Comparison of ENCODE assay signal across 8 cellular contexts in the genomic region with DNA sequence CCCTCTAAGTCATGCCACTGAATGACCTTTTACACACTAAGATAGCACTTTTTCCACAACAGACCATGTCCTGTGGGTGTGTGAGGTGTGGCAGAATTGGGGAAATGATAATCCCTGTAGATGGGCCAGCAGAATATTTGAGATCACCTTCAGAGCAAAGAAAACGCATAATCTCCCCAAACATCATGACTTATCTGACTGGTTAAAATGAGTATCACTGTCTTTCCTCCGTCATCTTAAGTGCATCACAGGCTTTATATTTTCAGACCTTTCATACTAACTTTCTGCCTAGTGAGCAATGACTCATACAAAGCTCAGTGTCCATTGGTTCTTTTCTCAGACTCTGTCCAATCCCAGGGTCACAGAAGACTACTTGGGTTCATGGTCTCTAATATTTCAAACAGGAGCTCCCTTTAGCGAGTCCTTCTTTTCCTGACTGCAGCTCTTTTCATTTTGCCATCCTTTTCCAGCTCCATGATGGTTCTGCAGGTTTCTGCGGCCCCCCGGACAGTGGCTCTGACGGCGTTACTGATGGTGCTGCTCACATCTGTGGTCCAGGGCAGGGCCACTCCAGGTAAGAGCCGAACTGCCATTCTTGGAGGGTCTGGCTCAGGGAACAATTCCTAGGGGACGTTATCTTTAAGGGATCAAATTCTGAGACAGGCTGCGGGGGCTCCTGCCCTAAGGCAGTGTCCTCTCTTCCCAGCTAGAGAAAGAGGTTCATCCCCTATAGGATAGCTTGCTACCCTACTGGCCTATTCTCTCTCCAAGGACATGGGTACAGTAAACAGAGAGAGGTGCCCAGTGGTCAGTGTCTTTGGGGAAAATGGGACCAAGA. TPM values are rescaled to one million over a fixed set of nuclear protein-coding genes. Genes with fewer than 3 reads are reported as not detected.
DNase-seq lines count a peak whose midpoint lies in the region; ATAC-seq and TF ChIP-seq lines count a peak whose summit lies in the region.

HLA-DPB1 (plus strand) TSS at position 423 of the 838 bp plus-strand sequence; CDS start at position 475, 52 bp downstream.

- peaks cover 0 to 2% (median 0%) of the 10 kb centered on the region in 11 experiments; a peak in 1 of 22 replicates for H3K36me3 ChIP-seq in BLaER1 treated with 17β-estradiol and CSF1 and Interleukin-3, amounts not matched to agents 10 nM and 100 nM
- H3K36me3 ChIP-seq in body of pancreas (replicated peaks in 1 of 2; ENCODE audit: insufficient read depth in 1 of 2, low read depth in 2 of 2): no peaks in the 10 kb centered on the region

- peaks cover 73 to 94% (median 84%) of the 10 kb centered on the region in 10 experiments for H3K4me1 ChIP-seq in BLaER1 treated with 17β-estradiol and CSF1 and Interleukin-3, amounts not matched to agents 10 nM and 100 nM
- peaks cover 8% of the 10 kb centered on the region for H3K4me1 ChIP-seq in body of pancreas

- H3K27ac Mint-ChIP-seq in stimulated activated memory B cell treated with anti-CD40 and anti-IgM and Interleukin-4, amounts not matched to agents 10 μg/mL and 1 μg/mL and 100 μg/mL, for 72 hours: peak within 1 kb of the TSS; percentile 92

- TF ChIP-seq POLR2A in body of pancreas (IDR thresholded peaks at IDR 0.05): peak in 2 of 3 donors; percentile 34 to 70

- H3K27me3 Mint-ChIP-seq in stimulated activated memory B cell treated with anti-CD40 and anti-IgM and Interleukin-4, amounts not matched to agents 10 μg/mL and 1 μg/mL and 100 μg/mL, for 72 hours: no peaks in the 10 kb centered on the region

- ATAC-seq in GM18519 (IDR thresholded peaks at IDR 0.05; ENCODE audit: low FRiP score, unreplicated experiment) (peak; percentile 52), HG02884 (IDR thresholded peaks at IDR 0.05; ENCODE audit: unreplicated experiment) (peak; percentile 71), body of pancreas (peak; percentile 75)
- peak; percentile 89 for ATAC-seq in stimulated activated memory B cell treated with anti-CD40 and anti-IgM and Interleukin-4, amounts not matched to agents 10 μg/mL and 1 μg/mL and 100 μg/mL, for 72 hours

- peak within 1 kb of the TSS; percentile 88 for H3K4me3 Mint-ChIP-seq in stimulated activated memory B cell treated with anti-CD40 and anti-IgM and Interleukin-4, amounts not matched to agents 10 μg/mL and 1 μg/mL and 100 μg/mL, for 72 hours

- peak within 1 kb of the TSS; percentile 65 to 84 (median 78); a peak in 21 of 22 replicates for H3K9ac ChIP-seq in BLaER1 treated with 17β-estradiol and CSF1 and Interleukin-3, amounts not matched to agents 10 nM and 100 nM

- no peaks in the 10 kb centered on the region for H3K9me3 ChIP-seq in BLaER1 treated with 17β-estradiol and CSF1 and Interleukin-3, amounts not matched to agents 10 nM and 100 nM (replicated peaks in 1 of 11)
- no peaks in the 10 kb centered on the region for H3K9me3 ChIP-seq in body of pancreas

- DNase-seq in NOMO-1 treated with DMSO at 0.1 percent for 48 hours (lab: John Stamatoyannopoulos, UW; ENCODE audit: unreplicated experiment): peak; percentile 95
- DNase-seq in body of pancreas: peak in 1 of 4 donors; percentile 51
- DNase-seq in iPS-NIHi11 (ENCODE audit: low spot score): peak; percentile 62
- DNase-seq in NCI-H1092 treated with DMSO at 0.1 percent for 48 hours (lab: John Stamatoyannopoulos, UW): no peak

- peaks cover 71% of the 10 kb centered on the region for H3K36me3 Mint-ChIP-seq in stimulated activated memory B cell treated with anti-CD40 and anti-IgM and Interleukin-4, amounts not matched to agents 10 μg/mL and 1 μg/mL and 100 μg/mL, for 72 hours

- H3K27me3 ChIP-seq in BLaER1 treated with 17β-estradiol and CSF1 and Interleukin-3, amounts not matched to agents 10 nM and 100 nM: no peaks in the 10 kb centered on the region
- no peaks in the 10 kb centered on the region for H3K27me3 ChIP-seq in body of pancreas

- peak within 1 kb of the TSS; percentile 88 to 98 (median 95) for H3K4me2 ChIP-seq in BLaER1 treated with 17β-estradiol and CSF1 and Interleukin-3, amounts not matched to agents 10 nM and 100 nM

- TF ChIP-seq CTCF in body of pancreas (IDR thresholded peaks at IDR 0.05): no peak

- peak within 1 kb of the TSS; percentile 60 to 86 (median 83) for H3K27ac ChIP-seq in BLaER1 treated with 17β-estradiol and CSF1 and Interleukin-3, amounts not matched to agents 10 nM and 100 nM
- peak within 1 kb of the TSS in 2 of 4 donors; percentile 31 to 68 for H3K27ac ChIP-seq in body of pancreas

- WGBS in body of pancreas, 2 donors: 48 to 55% methylated on average over 9 to 10 of the region's 10 CpGs

- peaks cover 51% of the 10 kb centered on the region for H3K4me1 Mint-ChIP-seq in stimulated activated memory B cell treated with anti-CD40 and anti-IgM and Interleukin-4, amounts not matched to agents 10 μg/mL and 1 μg/mL and 100 μg/mL, for 72 hours

- intact Hi-C loops in body of pancreas (cut with DNase I): no loop called here

- peaks cover 0 to 34% (median 3%) of the 10 kb centered on the region in 11 experiments; a peak in 8 of 22 replicates for H4K20me1 ChIP-seq in BLaER1 treated with 17β-estradiol and CSF1 and Interleukin-3, amounts not matched to agents 10 nM and 100 nM

- H3K4me3 ChIP-seq in BLaER1 treated with 17β-estradiol and CSF1 and Interleukin-3, amounts not matched to agents 10 nM and 100 nM: peak within 1 kb of the TSS; percentile 54 to 83 (median 68)
- no peak within 1 kb of the TSS for H3K4me3 ChIP-seq in body of pancreas

- no peaks in the 10 kb centered on the region for H3K9me3 Mint-ChIP-seq in stimulated activated memory B cell treated with anti-CD40 and anti-IgM and Interleukin-4, amounts not matched to agents 10 μg/mL and 1 μg/mL and 100 μg/mL, for 72 hours

RNA-seq across cellular contexts. Expression of gene HLA-DPB1, which starts in this region (rescaled TPM):
- 10 to 100 TPM; 41.2 to 52.4 TPM for total RNA-seq in body of pancreas

Comparison
In these comparisons a context has a peak if more than half of its experiments do, and no peak if none do; other contexts are left out.
1. H3K4me3 ChIP-seq: peak in BLaER1 treated with 17β-estradiol and CSF1 and Interleukin-3, amounts not matched to agents 10 nM and 100 nM (10 of 10); none in body of pancreas (0 of 2).
2. Peak in every context shown above with its lines, with median percentiles within 50 percentile points of each other: ATAC-seq.